1 cellular context compared by ENCODE assay signal in the genomic region with DNA sequence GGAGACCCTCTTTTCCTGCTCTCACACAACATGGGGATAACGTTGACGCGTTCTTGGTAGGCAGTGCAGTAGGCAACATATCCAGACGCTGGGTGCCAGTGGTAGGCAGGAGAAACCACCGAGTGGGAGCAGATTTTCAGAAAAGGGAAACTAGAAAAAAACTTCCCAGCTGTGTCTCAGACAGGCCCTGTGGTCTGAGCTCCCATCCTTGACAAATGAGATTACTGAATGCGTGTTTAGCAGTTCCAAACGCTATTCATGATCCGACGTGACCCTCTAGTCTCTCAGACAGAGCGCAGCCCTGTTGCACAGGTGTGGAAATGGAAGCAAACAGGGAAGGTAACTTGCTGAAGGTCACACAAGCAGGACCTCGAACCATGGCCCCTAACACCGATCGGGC.
TF ChIP-seq lines count a peak whose summit lies in the region.

No MANE protein-coding gene starts in this region.

TF ChIP-seq in GM23338, 12 proteins besides CTCF, POLR2A, EP300 and RAD21 (continued from another document):
- no peak for TF ChIP-seq ZNF114 (CRISPR knock-in tag; IDR thresholded peaks at IDR 0.05)
